9 cellular contexts compared by ENCODE assay signal in the genomic region with DNA sequence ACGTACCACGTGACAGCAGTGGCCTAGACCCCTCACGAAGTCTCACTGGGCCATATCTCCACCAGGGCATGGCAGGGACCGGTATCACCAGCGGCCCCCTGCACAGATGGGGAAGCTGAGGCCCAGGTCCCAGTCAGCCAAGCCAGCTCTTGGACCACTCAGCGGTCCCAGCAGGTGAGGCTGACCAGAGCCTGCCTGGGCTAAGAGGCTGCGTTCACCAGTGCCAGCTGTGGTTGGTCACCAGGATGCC. TPM values are rescaled to one million over a fixed set of nuclear protein-coding genes. Genes with fewer than 3 reads are reported as not detected.
DNase-seq lines count a peak whose midpoint lies in the region; ATAC-seq and TF ChIP-seq lines count a peak whose summit lies in the region.
"Had no signal": no experiment of that assay in that cellular context is flagged by ENCODE, and none has a peak within 500 bp of the region (broad histone marks: within the 10 kb centered on the region; RNA-seq: fewer than 3 reads in every experiment).

No MANE protein-coding gene starts in this region.

- no peak for TF ChIP-seq CTCF in fibroblast of mammary gland (conservative IDR thresholded peaks at IDR 0.05; ENCODE audit: control insufficient read depth, insufficient read depth, low read depth, low read length)

- H3K4me1 ChIP-seq in skeletal muscle tissue (ENCODE audit: control insufficient read depth in 3 of 3, insufficient read depth in 3 of 3, low read length in 3 of 3): peaks cover 32 to 35% (median 33%) of the 10 kb centered on the region in 3 donors

- H3K36me3 ChIP-seq in SK-N-MC (ENCODE audit: insufficient read depth, low read length) (peaks cover 14% of the 10 kb centered on the region; the same call in 1 of the 2 replicates), skeletal muscle tissue (ENCODE audit: control insufficient read depth in 3 of 3, insufficient read depth in 3 of 3, low read length in 3 of 3) (peaks cover 4 to 12% (median 11%) of the 10 kb centered on the region in 3 donors)

- no peaks in the 10 kb centered on the region for H3K9me3 ChIP-seq in SK-N-MC (ENCODE audit: low read depth, low read length)
- no peaks in the 10 kb centered on the region for H3K9me3 ChIP-seq in skeletal muscle tissue (ENCODE audit: control insufficient read depth in 3 of 3, low read length in 3 of 3)
- H3K9me3 ChIP-seq: mucosa of descending colon had no signal

- no peak overlapping the region for H3K9ac ChIP-seq in SK-N-MC (ENCODE audit: insufficient read length)
- peak overlapping the region; percentile 72 to 80 (median 78) for H3K9ac ChIP-seq in skeletal muscle tissue (ENCODE audit: low read depth in 1 of 3, low read length in 3 of 3)

- peak; percentile 2 for ATAC-seq in GM21717 (IDR thresholded peaks at IDR 0.05; ENCODE audit: unreplicated experiment)
- no peak for ATAC-seq in GM19397 (IDR thresholded peaks at IDR 0.05; ENCODE audit: unreplicated experiment)
- no peak for ATAC-seq in GM19455 (IDR thresholded peaks at IDR 0.05; ENCODE audit: unreplicated experiment)
- ATAC-seq in GM18498 (IDR thresholded peaks at IDR 0.05; ENCODE audit: unreplicated experiment): no peak

- H3K4me3 ChIP-seq in SK-N-MC (peak overlapping the region; percentile 77), fibroblast of mammary gland (ENCODE audit: control insufficient read depth, low read depth, low read length) (peak overlapping the region; percentile 27), skeletal muscle tissue (ENCODE audit: low read length in 3 of 3) (peak overlapping the region; percentile 67 to 76 (median 75))
- H3K4me3 ChIP-seq: mucosa of descending colon had no signal

- DNase-seq in SK-N-MC (ENCODE audit: low read depth, low spot score) (no peak), fibroblast of mammary gland (ENCODE audit: low read depth) (no peak)
- DNase-seq in activated CD4-positive, alpha-beta T cell treated with anti-CD3 and anti-CD28 coated beads for 1 hour: no peak

- peaks cover 9 to 19% (median 10%) of the 10 kb centered on the region in 3 donors for H3K27me3 ChIP-seq in skeletal muscle tissue (ENCODE audit: control insufficient read depth in 3 of 3, insufficient read depth in 3 of 3, low read length in 3 of 3)

- no peak overlapping the region for H3K27ac ChIP-seq in SK-N-MC
- peak overlapping the region; percentile 84 for H3K27ac ChIP-seq in skeletal muscle tissue (ENCODE audit: low read depth, low read length)

RNA-seq across cellular contexts. Expression of gene MRGBP, which starts 2.6 kb away (rescaled TPM):
- 5.7 TPM for total RNA-seq in skeletal muscle tissue

RNA-seq across cellular contexts. Expression of gene OGFR, which starts 11.0 kb away (rescaled TPM):
- 13.6 TPM for total RNA-seq in skeletal muscle tissue

RNA-seq across cellular contexts. Expression of gene COL9A3, which starts 23.2 kb away (rescaled TPM):
- total RNA-seq in skeletal muscle tissue: 8.9 TPM

Comparison
In these comparisons a context has a peak if more than half of its experiments do, and no peak if none do; other contexts are left out.
1. H3K4me3 ChIP-seq: peak in every context shown above with its lines; median percentile 77 in SK-N-MC; 75 in skeletal muscle tissue; 27 in fibroblast of mammary gland.